In the genomic region with DNA sequence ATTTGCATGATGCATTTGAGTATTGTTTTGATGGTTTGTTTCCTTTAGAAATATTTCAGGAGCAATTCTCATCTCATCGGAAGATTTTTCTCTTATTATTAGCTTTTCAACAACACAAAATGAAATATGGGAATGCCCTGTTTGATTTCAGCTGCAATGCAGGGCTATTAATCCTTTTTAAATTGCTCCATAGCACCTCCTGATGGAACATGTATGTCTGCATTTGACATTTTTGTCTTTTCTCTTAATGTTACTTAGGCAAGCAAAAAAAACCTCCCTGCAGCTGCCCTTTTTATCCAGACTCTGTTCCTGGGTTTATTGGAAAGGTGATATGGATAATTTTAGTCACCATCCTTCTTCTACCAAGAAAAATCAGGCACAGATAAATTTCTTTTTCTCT, we compare ENCODE assay signal across 14 cellular contexts.
DNase-seq lines count a peak whose midpoint lies in the region; ATAC-seq and TF ChIP-seq lines count a peak whose summit lies in the region.
"Had no signal": no experiment of that assay in that cellular context is flagged by ENCODE, and none has a peak within 500 bp of the region (broad histone marks: within the 10 kb centered on the region; RNA-seq: fewer than 3 reads in every experiment).

No MANE protein-coding gene starts in this region.

- no peak overlapping the region for H3K56ac ChIP-seq in IMR-90 (ENCODE audit: extremely low read depth, insufficient read depth, low read length)

- no peak overlapping the region for H3K18ac ChIP-seq in IMR-90 (ENCODE audit: low read depth, low read length)

- intact Hi-C loops in IMR-90 (cut with micrococcal nuclease), result loop anchor here (5.0 kb wide), 1 partner anchor 773 kb away; no protein-coding TSS in a partner anchor
- intact Hi-C loops in CD8-positive, alpha-beta T cell (cut with DNase I, micrococcal nuclease), result no loop called here
- intact Hi-C loops in esophagus muscularis mucosa (cut with DNase I), result no loop called here

- H3K9me3 Mint-ChIP-seq in CD8-positive, alpha-beta T cell, result peaks cover 6% of the 10 kb centered on the region

- H3K27me3 ChIP-seq in IMR-90 (ENCODE audit: control insufficient read depth, insufficient read depth, low read length) (no peaks in the 10 kb centered on the region), RWPE2 (ENCODE audit: insufficient read depth, poor library complexity, severe bottlenecking) (peaks cover 13% of the 10 kb centered on the region), iPS DF 6.9 (ENCODE audit: control insufficient read depth, insufficient read depth, low read length) (no peaks in the 10 kb centered on the region), osteoblast (ENCODE audit: insufficient read depth, low read length) (no peaks in the 10 kb centered on the region), esophagus muscularis mucosa (no peaks in the 10 kb centered on the region)
- H3K27me3 ChIP-seq in CD8-positive, alpha-beta T cell (ENCODE audit: insufficient read depth, low read length), result no peaks in the 10 kb centered on the region

- H3K79me1 ChIP-seq in IMR-90 (ENCODE audit: low read depth in 1 of 2, low read length in 2 of 2), result no peaks in the 10 kb centered on the region

- no peaks in the 10 kb centered on the region for H3K9me1 ChIP-seq in IMR-90 (ENCODE audit: insufficient read depth, low read length)

- H3K27ac ChIP-seq in C4-2B (no peak overlapping the region), IMR-90 (ENCODE audit: insufficient read depth, low read length) (no peak overlapping the region), RWPE2 (ENCODE audit: poor library complexity, severe bottlenecking) (no peak overlapping the region), iPS DF 6.9 (ENCODE audit: low read length) (no peak overlapping the region), osteoblast (ENCODE audit: low read depth, low read length) (no peak overlapping the region), esophagus muscularis mucosa (replicated peaks in 1 of 4) (no peak overlapping the region)
- H3K27ac ChIP-seq in CD8-positive, alpha-beta T cell (ENCODE audit: low read depth, low read length), result no peak overlapping the region

- H2AFZ ChIP-seq in IMR-90 (replicated peaks; ENCODE audit: low read length, poor library complexity) (no peak overlapping the region), osteoblast (ENCODE audit: low read length) (no peak overlapping the region)

- H2AK9ac ChIP-seq in IMR-90 (replicated peaks; ENCODE audit: low read depth, low read length, poor library complexity), result no peak overlapping the region

- H4K8ac ChIP-seq in IMR-90 (ENCODE audit: low read depth in 2 of 2, low read length in 2 of 2), result no peak overlapping the region

- in situ Hi-C loops in IMR-90 (cut with MboI; ENCODE audit: low sequenced_read_pairs), result no loop called here

- no peak overlapping the region for H2AK5ac ChIP-seq in IMR-90 (ENCODE audit: low read depth, low read length)

- H3K9ac ChIP-seq in IMR-90 (ENCODE audit: low read depth, low read length), result no peak overlapping the region

- DNase-seq in IMR-90 (peak; percentile 10), RWPE2 (ENCODE audit: low spot score) (no peak), iPS DF 6.9 (ENCODE audit: low read depth, low spot score) (peak; percentile 7), osteoblast (ENCODE audit: insufficient read length, low spot score, missing footprints) (no peak), esophagus muscularis mucosa (ENCODE audit: extremely low spot score) (no peak), medulla oblongata (ENCODE audit: extremely low spot score) (no peak)
- DNase-seq in CD8-positive, alpha-beta T cell, result no peak
- DNase-seq: activated naive CD4-positive, alpha-beta T cell treated with anti-CD3 and anti-CD28 coated beads, Interleukin-2, amount 10 ng/mL, durations not matched to agents 7 days and 5 days; left ventricle myocardium superior; stimulated activated naive CD8-positive, alpha-beta T cell treated with anti-CD3 and anti-CD28 coated beads, Interleukin-15, Interleukin-2, amounts not matched to agents 100 U/mL and 50 U/mL, for 24 hours had no signal

- no peak overlapping the region for H3K23ac ChIP-seq in IMR-90 (ENCODE audit: low read depth, low read length)

- no peak overlapping the region for H3K4me3 Mint-ChIP-seq in CD8-positive, alpha-beta T cell
- H3K4me3 Mint-ChIP-seq: activated naive CD4-positive, alpha-beta T cell treated with anti-CD3 and anti-CD28 coated beads, Interleukin-2, amount 10 ng/mL, durations not matched to agents 7 days and 5 days; CD14-positive monocyte; natural killer cell treated with Interleukin-12 subunit alpha and Interleukin-12 subunit beta and Interleukin-15 and Interleukin-18, amount 100 ng/mL, for 72 hours had no signal

- ATAC-seq in IMR-90 (ENCODE audit: low read depth) (no peak), RWPE2 (ENCODE audit: low read depth) (no peak)
- ATAC-seq in CD8-positive, alpha-beta T cell, result no peak
- ATAC-seq: left ventricle myocardium superior; natural killer cell treated with Interleukin-12 subunit alpha and Interleukin-12 subunit beta and Interleukin-15 and Interleukin-18, amount 100 ng/mL, for 72 hours; Right ventricle myocardium inferior; stimulated activated naive CD8-positive, alpha-beta T cell treated with anti-CD3 and anti-CD28 coated beads, Interleukin-15, Interleukin-2, amounts not matched to agents 100 U/mL and 50 U/mL, for 24 hours had no signal

- peak; percentile 42 for TF ChIP-seq CTCF in C4-2B (conservative IDR thresholded peaks at IDR 0.05)
- TF ChIP-seq CTCF in IMR-90 (conservative IDR thresholded peaks at IDR 0.05; ENCODE audit: low read depth, low read length), result no peak; the same call in 1 of the 2 replicates
- peak; percentile 31 for TF ChIP-seq CTCF in RWPE2 (IDR thresholded peaks at IDR 0.05; ENCODE audit: poor library complexity, severe bottlenecking)
- no peak for TF ChIP-seq CTCF in osteoblast (IDR thresholded peaks at IDR 0.05; ENCODE audit: extremely low read depth, low read depth, low read length)
- TF ChIP-seq CTCF in CD8-positive, alpha-beta T cell (IDR thresholded peaks at IDR 0.05), result no peak
- TF ChIP-seq CTCF in esophagus muscularis mucosa (IDR thresholded peaks at IDR 0.05), result no peak

- no peak overlapping the region for H3K14ac ChIP-seq in IMR-90 (replicated peaks; ENCODE audit: low read depth, low read length)

- TF ChIP-seq RAD21 in IMR-90 (IDR thresholded peaks at IDR 0.05; ENCODE audit: low read length), result peak; percentile 33; the same call in 1 of the 2 replicates

- H3K4me2 ChIP-seq in IMR-90 (ENCODE audit: low read depth, low read length) (no peak overlapping the region), osteoblast (ENCODE audit: insufficient read depth, low read length) (no peak overlapping the region)

- H4K20me1 ChIP-seq in IMR-90 (ENCODE audit: insufficient read depth, low read length), result no peaks in the 10 kb centered on the region
- no peaks in the 10 kb centered on the region for H4K20me1 ChIP-seq in osteoblast (ENCODE audit: insufficient read depth, low read length)

- H4K91ac ChIP-seq in IMR-90 (ENCODE audit: insufficient read depth, low read depth, low read length), result no peak overlapping the region

- H3K36me3 ChIP-seq in IMR-90 (ENCODE audit: control insufficient read depth, insufficient read depth, low read length), result no peaks in the 10 kb centered on the region
- no peaks in the 10 kb centered on the region; the same call in 1 of the 2 replicates for H3K36me3 ChIP-seq in RWPE2 (ENCODE audit: low read depth)
- H3K36me3 ChIP-seq in iPS DF 6.9 (ENCODE audit: control insufficient read depth, insufficient read depth, low read length), result no peaks in the 10 kb centered on the region
- H3K36me3 ChIP-seq in osteoblast (ENCODE audit: insufficient read depth, low read length), result no peaks in the 10 kb centered on the region
- no peaks in the 10 kb centered on the region for H3K36me3 ChIP-seq in CD8-positive, alpha-beta T cell (ENCODE audit: insufficient read depth, low read length)
- H3K36me3 ChIP-seq in esophagus muscularis mucosa, result no peaks in the 10 kb centered on the region

- H2BK20ac ChIP-seq in IMR-90 (ENCODE audit: low read depth, low read length), result no peak overlapping the region

- CTCF ChIA-PET in IMR-90 (lab: Yijun Ruan, JAX), result interaction anchor here (0.6 kb wide), 1 partner anchor 297 kb away, joined by 6 read pairs; no protein-coding TSS in a partner anchor
- CTCF ChIA-PET in CD8-positive, alpha-beta T cell (lab: Charles Lee), result no interaction called here

- H3K4me1 ChIP-seq in IMR-90 (ENCODE audit: control insufficient read depth, insufficient read depth, low read length) (peaks cover 4% of the 10 kb centered on the region), RWPE2 (ENCODE audit: insufficient read depth, poor library complexity, severe bottlenecking) (no peaks in the 10 kb centered on the region), iPS DF 6.9 (ENCODE audit: control insufficient read depth, insufficient read depth, low read length) (no peaks in the 10 kb centered on the region), osteoblast (ENCODE audit: insufficient read depth, low read length) (no peaks in the 10 kb centered on the region), esophagus muscularis mucosa (no peaks in the 10 kb centered on the region)
- no peaks in the 10 kb centered on the region for H3K4me1 ChIP-seq in CD8-positive, alpha-beta T cell (ENCODE audit: insufficient read depth, low read length)

- no peak overlapping the region for H2BK5ac ChIP-seq in IMR-90 (ENCODE audit: low read depth, low read length, poor library complexity, severe bottlenecking)

- H3K4me3 ChIP-seq in IMR-90 (ENCODE audit: insufficient read depth, low read depth, low read length) (no peak overlapping the region), RWPE2 (ENCODE audit: severe bottlenecking) (no peak overlapping the region), iPS DF 6.9 (ENCODE audit: low read length) (no peak overlapping the region), osteoblast (ENCODE audit: insufficient read depth, low read length) (no peak overlapping the region), esophagus muscularis mucosa (no peak overlapping the region)
- no peak overlapping the region for H3K4me3 ChIP-seq in CD8-positive, alpha-beta T cell (ENCODE audit: low read depth, low read length)

- TF ChIP-seq POLR2A in IMR-90 (IDR thresholded peaks at IDR 0.05; ENCODE audit: low read depth, low read length) (no peak), esophagus muscularis mucosa (IDR thresholded peaks at IDR 0.05; ENCODE audit: low read depth) (no peak)

- dilution Hi-C loops in IMR-90 (cut with HindIII; ENCODE audit: low sequenced_read_pairs, unreplicated experiment), result no loop called here

- no peak overlapping the region for H3K4ac ChIP-seq in IMR-90 (ENCODE audit: low read depth, low read length)

- H3K79me2 ChIP-seq in osteoblast (ENCODE audit: insufficient read depth, low read length), result no peaks in the 10 kb centered on the region

- H3K4me1 Mint-ChIP-seq in CD8-positive, alpha-beta T cell (ENCODE audit: low read depth), result no peaks in the 10 kb centered on the region
- H3K4me1 Mint-ChIP-seq: activated naive CD4-positive, alpha-beta T cell treated with anti-CD3 and anti-CD28 coated beads, Interleukin-2, amount 10 ng/mL, durations not matched to agents 7 days and 5 days; CD14-positive monocyte had no signal

- no peak overlapping the region for H2BK15ac ChIP-seq in IMR-90 (ENCODE audit: low read depth, low read length)

- no peaks in the 10 kb centered on the region for H3K36me3 Mint-ChIP-seq in CD8-positive, alpha-beta T cell
- H3K36me3 Mint-ChIP-seq: activated naive CD4-positive, alpha-beta T cell treated with anti-CD3 and anti-CD28 coated beads, Interleukin-2, amount 10 ng/mL, durations not matched to agents 7 days and 5 days; CD14-positive monocyte; natural killer cell treated with Interleukin-12 subunit alpha and Interleukin-12 subunit beta and Interleukin-15 and Interleukin-18, amount 100 ng/mL, for 72 hours had no signal

- no TSS peak for BruUV-seq in IMR-90 (replicated peaks; lab: Mats Ljungman, UMichigan)

- POLR2A ChIA-PET in IMR-90 (lab: Charles Lee; ENCODE audit: unreplicated experiment), result no interaction called here
- POLR2A ChIA-PET in CD8-positive, alpha-beta T cell (lab: Charles Lee), result no interaction called here

- no peak overlapping the region for H3K27ac Mint-ChIP-seq in CD8-positive, alpha-beta T cell
- H3K27ac Mint-ChIP-seq: activated naive CD4-positive, alpha-beta T cell treated with anti-CD3 and anti-CD28 coated beads, Interleukin-2, amount 10 ng/mL, durations not matched to agents 7 days and 5 days; CD14-positive monocyte; natural killer cell treated with Interleukin-12 subunit alpha and Interleukin-12 subunit beta and Interleukin-15 and Interleukin-18, amount 100 ng/mL, for 72 hours had no signal

- TF ChIP-seq EP300 in esophagus muscularis mucosa (IDR thresholded peaks at IDR 0.05), result no peak

- no peaks in the 10 kb centered on the region for H3K9me3 ChIP-seq in IMR-90 (ENCODE audit: control insufficient read depth, insufficient read depth, low read length)
- H3K9me3 ChIP-seq in RWPE2 (ENCODE audit: severe bottlenecking), result no peaks in the 10 kb centered on the region
- H3K9me3 ChIP-seq in iPS DF 6.9 (ENCODE audit: control insufficient read depth, insufficient read depth, low read length), result no peaks in the 10 kb centered on the region
- H3K9me3 ChIP-seq in osteoblast (ENCODE audit: low read depth, low read length), result peaks cover 2% of the 10 kb centered on the region
- H3K9me3 ChIP-seq in CD8-positive, alpha-beta T cell (ENCODE audit: low read length), result no peaks in the 10 kb centered on the region
- H3K9me3 ChIP-seq in esophagus muscularis mucosa, result no peaks in the 10 kb centered on the region

- H2BK120ac ChIP-seq in IMR-90 (ENCODE audit: low read depth, low read length), result no peak overlapping the region

- WGBS in IMR-90 (ENCODE audit: extremely low coverage in 2 of 2, insufficient read length in 1 of 2), 2 experiments, result no CpG with 5 or more reads among the region's 1 CpG
- no CpG with 5 or more reads among the region's 1 CpG for WGBS in iPS DF 6.9 (ENCODE audit: insufficient coverage, insufficient read length)
- 70% methylated on average over 1 of the region's 1 CpG for WGBS in esophagus muscularis mucosa

- no peak overlapping the region for H4K5ac ChIP-seq in IMR-90 (ENCODE audit: low read depth, low read length)

- no peaks in the 10 kb centered on the region for H3K27me3 Mint-ChIP-seq in CD8-positive, alpha-beta T cell (ENCODE audit: low read depth)
- H3K27me3 Mint-ChIP-seq: activated naive CD4-positive, alpha-beta T cell treated with anti-CD3 and anti-CD28 coated beads, Interleukin-2, amount 10 ng/mL, durations not matched to agents 7 days and 5 days; natural killer cell treated with Interleukin-12 subunit alpha and Interleukin-12 subunit beta and Interleukin-15 and Interleukin-18, amount 100 ng/mL, for 72 hours had no signal

Comparison
In these comparisons a context has a peak if more than half of its experiments do, and no peak if none do; other contexts are left out.
1. CTCF ChIP-seq: peak in C4-2B (single experiment) and RWPE2 (single experiment); none in IMR-90 (single experiment), osteoblast (single experiment), CD8-positive, alpha-beta T cell (single experiment) and esophagus muscularis mucosa (0 of 3).
2. DNase-seq: peak in IMR-90 (single experiment) and iPS DF 6.9 (single experiment); none in RWPE2 (single experiment), osteoblast (single experiment), CD8-positive, alpha-beta T cell (0 of 7), esophagus muscularis mucosa (single experiment) and medulla oblongata (single experiment).